1 cellular context compared by ENCODE assay signal in the genomic region with DNA sequence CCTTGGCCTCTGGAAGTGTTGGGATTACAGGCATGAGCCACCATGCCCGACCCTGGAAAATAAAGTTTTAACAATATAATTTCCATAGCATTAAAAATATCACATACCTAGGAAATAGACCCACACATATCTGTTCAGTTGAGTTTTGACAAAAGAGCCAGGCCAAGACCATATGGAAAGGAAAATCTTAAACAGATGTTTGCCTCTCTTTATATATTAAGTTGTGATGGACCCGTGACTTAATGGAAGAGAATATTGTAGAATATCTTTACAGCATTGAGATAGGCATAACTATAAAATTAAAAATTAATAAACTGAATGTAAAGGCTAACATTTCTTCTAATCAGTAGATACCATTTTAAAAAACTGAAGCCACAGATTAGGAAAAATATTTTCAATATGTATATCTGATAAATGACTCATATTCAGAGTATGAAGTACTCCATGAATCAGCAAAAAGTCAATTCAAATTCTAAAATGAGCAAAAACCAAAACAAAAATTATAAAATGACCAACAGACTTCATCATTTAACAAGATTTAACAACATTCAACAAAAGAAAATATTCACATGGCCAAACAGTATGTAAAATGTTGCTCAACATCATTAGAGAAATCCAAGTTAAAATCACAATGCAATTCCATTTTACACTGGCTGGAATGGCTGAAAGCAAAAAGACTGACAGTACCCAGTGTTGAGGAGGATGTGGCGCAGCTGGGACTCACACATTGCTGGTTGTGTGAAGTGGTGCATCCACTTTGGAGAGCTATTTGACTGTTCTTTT.
TF ChIP-seq lines count a peak whose summit lies in the region.

No MANE protein-coding gene starts in this region.

TF ChIP-seq in K562, 482 proteins besides CTCF, POLR2A, EP300 and RAD21 (continued from another document and continues in another):
- TF ChIP-seq, protein P1, sequence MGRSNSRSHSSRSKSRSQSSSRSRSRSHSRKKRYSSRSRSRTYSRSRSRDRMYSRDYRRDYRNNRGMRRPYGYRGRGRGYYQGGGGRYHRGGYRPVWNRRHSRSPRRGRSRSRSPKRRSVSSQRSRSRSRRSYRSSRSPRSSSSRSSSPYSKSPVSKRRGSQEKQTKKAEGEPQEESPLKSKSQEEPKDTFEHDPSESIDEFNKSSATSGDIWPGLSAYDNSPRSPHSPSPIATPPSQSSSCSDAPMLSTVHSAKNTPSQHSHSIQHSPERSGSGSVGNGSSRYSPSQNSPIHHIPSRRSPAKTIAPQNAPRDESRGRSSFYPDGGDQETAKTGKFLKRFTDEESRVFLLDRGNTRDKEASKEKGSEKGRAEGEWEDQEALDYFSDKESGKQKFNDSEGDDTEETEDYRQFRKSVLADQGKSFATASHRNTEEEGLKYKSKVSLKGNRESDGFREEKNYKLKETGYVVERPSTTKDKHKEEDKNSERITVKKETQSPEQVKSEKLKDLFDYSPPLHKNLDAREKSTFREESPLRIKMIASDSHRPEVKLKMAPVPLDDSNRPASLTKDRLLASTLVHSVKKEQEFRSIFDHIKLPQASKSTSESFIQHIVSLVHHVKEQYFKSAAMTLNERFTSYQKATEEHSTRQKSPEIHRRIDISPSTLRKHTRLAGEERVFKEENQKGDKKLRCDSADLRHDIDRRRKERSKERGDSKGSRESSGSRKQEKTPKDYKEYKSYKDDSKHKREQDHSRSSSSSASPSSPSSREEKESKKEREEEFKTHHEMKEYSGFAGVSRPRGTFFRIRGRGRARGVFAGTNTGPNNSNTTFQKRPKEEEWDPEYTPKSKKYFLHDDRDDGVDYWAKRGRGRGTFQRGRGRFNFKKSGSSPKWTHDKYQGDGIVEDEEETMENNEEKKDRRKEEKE (IDR thresholded peaks at IDR 0.05; ENCODE audit: borderline replicate concordance in 1 of 2, control insufficient read depth in 1 of 2, low read depth in 2 of 2, low read length in 1 of 2), result no peak
- TF ChIP-seq NFIC (IDR thresholded peaks at IDR 0.05) (no peak), POU5F1 (IDR thresholded peaks at IDR 0.05; ENCODE audit: borderline replicate concordance, low read depth, low read length, partially characterized antibody) (no peak), ZNF778 (CRISPR knock-in tag; IDR thresholded peaks at IDR 0.05) (no peak), SMAD4 (CRISPR knock-in tag; conservative IDR thresholded peaks at IDR 0.05) (no peak), PCBP1 (IDR thresholded peaks at IDR 0.05; ENCODE audit: low read depth, low read length, poor library complexity, severe bottlenecking) (no peak), NELFE (IDR thresholded peaks at IDR 0.05; ENCODE audit: insufficient read depth, insufficient read length) (no peak), CBFB (CRISPR knock-in tag; IDR thresholded peaks at IDR 0.05) (no peak), FOXA1 (IDR thresholded peaks at IDR 0.05; ENCODE audit: borderline replicate concordance) (no peak), MAFK (IDR thresholded peaks at IDR 0.05; ENCODE audit: low read length) (peak; percentile 67; the same call in 1 of the 2 replicates), PHB2 (IDR thresholded peaks at IDR 0.05; ENCODE audit: low read depth) (no peak), ZNF384 (IDR thresholded peaks at IDR 0.05; ENCODE audit: low read depth, low read length) (no peak), ZNF79 (CRISPR knock-in tag; IDR thresholded peaks at IDR 0.05; ENCODE audit: low read depth) (no peak), YY1 (IDR thresholded peaks at IDR 0.05; ENCODE audit: borderline replicate concordance in 1 of 3, control insufficient read depth in 1 of 3, extremely low read depth in 1 of 3, insufficient read depth in 3 of 3, insufficient read length in 1 of 3, insufficient replicate concordance in 2 of 3, low read depth in 1 of 3, low read length in 2 of 3) (no peak), ZSCAN32 (CRISPR knock-in tag; IDR thresholded peaks at IDR 0.05) (no peak), SMARCC2 (IDR thresholded peaks at IDR 0.05; ENCODE audit: low read depth) (peak; percentile 50; the same call in 1 of the 2 replicates), ZNF324 (CRISPR knock-in tag; IDR thresholded peaks at IDR 0.05) (no peak), SMAD2 (IDR thresholded peaks at IDR 0.05; ENCODE audit: low read depth, low read length) (no peak), CC2D1A (IDR thresholded peaks at IDR 0.05) (no peak), NR2C1 (IDR thresholded peaks at IDR 0.05) (no peak), NR2C1 (tag; IDR thresholded peaks at IDR 0.05) (no peak), MYNN (IDR thresholded peaks at IDR 0.05) (no peak), MYNN (CRISPR knock-in tag; IDR thresholded peaks at IDR 0.05) (no peak), ZNF316 (IDR thresholded peaks at IDR 0.05) (peak; percentile 96), MBD2 (IDR thresholded peaks at IDR 0.05; ENCODE audit: borderline replicate concordance, low read depth) (no peak), BACH1 (tag; IDR thresholded peaks at IDR 0.05) (no peak), HDAC6 (IDR thresholded peaks at IDR 0.05; ENCODE audit: low read depth, low read length) (no peak), TEAD2 (tag; IDR thresholded peaks at IDR 0.05) (no peak), E2F3 (CRISPR knock-in tag; IDR thresholded peaks at IDR 0.05) (no peak), GATAD2B (IDR thresholded peaks at IDR 0.05; ENCODE audit: borderline replicate concordance) (no peak), ZNF780A (CRISPR knock-in tag; IDR thresholded peaks at IDR 0.05) (no peak), POLR2H (tag; IDR thresholded peaks at IDR 0.05; ENCODE audit: low read depth) (no peak), BCOR (IDR thresholded peaks at IDR 0.05) (no peak), NUFIP1 (IDR thresholded peaks at IDR 0.05; ENCODE audit: partially characterized antibody) (no peak), MAFG (tag; conservative IDR thresholded peaks at IDR 0.05) (peak; percentile 93), IFI16 (CRISPR knock-in tag; IDR thresholded peaks at IDR 0.05) (no peak), RBM17 (IDR thresholded peaks at IDR 0.05; ENCODE audit: borderline replicate concordance, low read depth, low read length) (no peak), CXXC5 (CRISPR knock-in tag; IDR thresholded peaks at IDR 0.05) (no peak), PRMT5 (CRISPR knock-in tag; IDR thresholded peaks at IDR 0.05) (no peak)
- TF ChIP-seq, protein P2, sequence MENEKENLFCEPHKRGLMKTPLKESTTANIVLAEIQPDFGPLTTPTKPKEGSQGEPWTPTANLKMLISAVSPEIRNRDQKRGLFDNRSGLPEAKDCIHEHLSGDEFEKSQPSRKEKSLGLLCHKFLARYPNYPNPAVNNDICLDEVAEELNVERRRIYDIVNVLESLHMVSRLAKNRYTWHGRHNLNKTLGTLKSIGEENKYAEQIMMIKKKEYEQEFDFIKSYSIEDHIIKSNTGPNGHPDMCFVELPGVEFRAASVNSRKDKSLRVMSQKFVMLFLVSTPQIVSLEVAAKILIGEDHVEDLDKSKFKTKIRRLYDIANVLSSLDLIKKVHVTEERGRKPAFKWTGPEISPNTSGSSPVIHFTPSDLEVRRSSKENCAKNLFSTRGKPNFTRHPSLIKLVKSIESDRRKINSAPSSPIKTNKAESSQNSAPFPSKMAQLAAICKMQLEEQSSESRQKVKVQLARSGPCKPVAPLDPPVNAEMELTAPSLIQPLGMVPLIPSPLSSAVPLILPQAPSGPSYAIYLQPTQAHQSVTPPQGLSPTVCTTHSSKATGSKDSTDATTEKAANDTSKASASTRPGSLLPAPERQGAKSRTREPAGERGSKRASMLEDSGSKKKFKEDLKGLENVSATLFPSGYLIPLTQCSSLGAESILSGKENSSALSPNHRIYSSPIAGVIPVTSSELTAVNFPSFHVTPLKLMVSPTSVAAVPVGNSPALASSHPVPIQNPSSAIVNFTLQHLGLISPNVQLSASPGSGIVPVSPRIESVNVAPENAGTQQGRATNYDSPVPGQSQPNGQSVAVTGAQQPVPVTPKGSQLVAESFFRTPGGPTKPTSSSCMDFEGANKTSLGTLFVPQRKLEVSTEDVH (IDR thresholded peaks at IDR 0.05; ENCODE audit: low read depth, partially characterized antibody), result no peak
- TF ChIP-seq, protein P3, sequence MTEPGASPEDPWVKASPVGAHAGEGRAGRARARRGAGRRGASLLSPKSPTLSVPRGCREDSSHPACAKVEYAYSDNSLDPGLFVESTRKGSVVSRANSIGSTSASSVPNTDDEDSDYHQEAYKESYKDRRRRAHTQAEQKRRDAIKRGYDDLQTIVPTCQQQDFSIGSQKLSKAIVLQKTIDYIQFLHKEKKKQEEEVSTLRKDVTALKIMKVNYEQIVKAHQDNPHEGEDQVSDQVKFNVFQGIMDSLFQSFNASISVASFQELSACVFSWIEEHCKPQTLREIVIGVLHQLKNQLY (CRISPR knock-in tag; conservative IDR thresholded peaks at IDR 0.05), result no peak
- TF ChIP-seq, protein P4, sequence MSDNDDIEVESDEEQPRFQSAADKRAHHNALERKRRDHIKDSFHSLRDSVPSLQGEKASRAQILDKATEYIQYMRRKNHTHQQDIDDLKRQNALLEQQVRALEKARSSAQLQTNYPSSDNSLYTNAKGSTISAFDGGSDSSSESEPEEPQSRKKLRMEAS (CRISPR knock-in tag; IDR thresholded peaks at IDR 0.05), result no peak
- TF ChIP-seq, protein P5, sequence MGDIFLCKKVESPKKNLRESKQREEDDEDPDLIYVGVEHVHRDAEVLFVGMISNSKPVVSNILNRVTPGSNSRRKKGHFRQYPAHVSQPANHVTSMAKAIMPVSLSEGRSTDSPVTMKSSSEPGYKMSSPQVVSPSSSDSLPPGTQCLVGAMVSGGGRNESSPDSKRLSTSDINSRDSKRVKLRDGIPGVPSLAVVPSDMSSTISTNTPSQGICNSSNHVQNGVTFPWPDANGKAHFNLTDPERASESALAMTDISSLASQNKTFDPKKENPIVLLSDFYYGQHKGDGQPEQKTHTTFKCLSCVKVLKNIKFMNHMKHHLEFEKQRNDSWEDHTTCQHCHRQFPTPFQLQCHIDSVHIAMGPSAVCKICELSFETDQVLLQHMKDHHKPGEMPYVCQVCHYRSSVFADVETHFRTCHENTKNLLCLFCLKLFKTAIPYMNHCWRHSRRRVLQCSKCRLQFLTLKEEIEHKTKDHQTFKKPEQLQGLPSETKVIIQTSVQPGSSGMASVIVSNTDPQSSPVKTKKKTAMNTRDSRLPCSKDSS (IDR thresholded peaks at IDR 0.05; ENCODE audit: low read depth, partially characterized antibody), result no peak
- TF ChIP-seq, protein P6, sequence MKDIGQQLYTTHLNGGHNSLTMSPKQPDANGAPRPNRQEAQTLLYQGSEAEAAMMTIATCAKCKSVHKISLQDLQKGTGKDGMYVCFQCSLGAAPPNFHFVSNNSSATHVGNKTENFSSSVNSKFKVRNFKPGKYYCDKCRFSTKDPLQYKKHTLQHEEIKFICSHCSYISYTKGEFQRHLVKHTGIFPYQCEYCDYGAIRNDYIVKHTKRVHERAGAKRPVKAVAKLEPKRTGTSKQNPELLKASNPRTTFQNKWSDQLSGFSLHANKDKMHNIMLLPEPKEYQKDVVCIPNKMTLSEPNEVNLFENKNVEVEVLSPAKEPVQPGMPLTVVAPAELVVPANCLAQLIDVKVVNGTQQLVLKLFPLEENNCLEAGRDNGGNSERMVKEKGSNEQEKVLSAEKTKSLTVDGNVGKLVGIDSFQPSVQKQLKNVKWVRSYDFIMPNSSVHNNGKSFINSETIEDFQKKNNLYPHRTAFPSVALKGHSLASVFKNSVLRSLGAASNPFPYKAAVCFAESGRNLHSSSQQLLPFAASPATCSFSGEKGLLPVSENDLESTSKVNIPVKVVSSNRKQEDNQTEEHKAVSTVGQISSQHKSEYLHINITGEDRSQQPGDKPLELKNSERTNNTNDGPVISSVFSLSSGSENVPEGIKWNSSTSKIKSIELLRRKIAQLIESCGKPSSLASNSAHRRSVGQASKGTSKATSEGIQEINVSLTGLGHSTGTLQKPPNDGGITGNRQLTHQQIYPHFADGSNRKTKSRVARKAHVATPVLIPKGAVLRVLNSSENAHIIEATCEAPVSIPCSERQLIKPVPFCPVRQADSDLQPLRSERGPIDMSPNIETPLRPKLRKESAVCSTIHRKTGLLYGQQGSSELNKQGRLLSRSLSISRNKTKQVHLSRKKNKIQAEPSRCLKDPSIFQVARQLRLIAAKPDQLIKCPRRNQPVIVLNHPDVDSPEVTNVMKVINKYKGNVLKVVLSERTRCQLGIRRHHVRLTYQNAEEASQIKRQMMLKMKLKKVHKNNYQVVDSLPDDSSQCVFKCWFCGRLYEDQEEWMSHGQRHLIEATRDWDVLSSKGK (CRISPR knock-in tag; IDR thresholded peaks at IDR 0.05), result no peak
- TF ChIP-seq, protein P7, sequence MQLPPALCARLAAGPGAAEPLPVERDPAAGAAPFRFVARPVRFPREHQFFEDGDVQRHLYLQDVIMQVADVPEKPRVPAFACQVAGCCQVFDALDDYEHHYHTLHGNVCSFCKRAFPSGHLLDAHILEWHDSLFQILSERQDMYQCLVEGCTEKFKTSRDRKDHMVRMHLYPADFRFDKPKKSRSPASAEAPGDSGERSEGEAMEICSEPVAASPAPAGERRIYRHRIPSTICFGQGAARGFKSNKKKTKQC (CRISPR knock-in tag; IDR thresholded peaks at IDR 0.05), result no peak
- TF ChIP-seq, protein P8, sequence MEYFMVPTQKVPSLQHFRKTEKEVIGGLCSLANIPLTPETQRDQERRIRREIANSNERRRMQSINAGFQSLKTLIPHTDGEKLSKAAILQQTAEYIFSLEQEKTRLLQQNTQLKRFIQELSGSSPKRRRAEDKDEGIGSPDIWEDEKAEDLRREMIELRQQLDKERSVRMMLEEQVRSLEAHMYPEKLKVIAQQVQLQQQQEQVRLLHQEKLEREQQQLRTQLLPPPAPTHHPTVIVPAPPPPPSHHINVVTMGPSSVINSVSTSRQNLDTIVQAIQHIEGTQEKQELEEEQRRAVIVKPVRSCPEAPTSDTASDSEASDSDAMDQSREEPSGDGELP (CRISPR knock-in tag; IDR thresholded peaks at IDR 0.05; ENCODE audit: borderline replicate concordance), result no peak
- TF ChIP-seq, protein P9, sequence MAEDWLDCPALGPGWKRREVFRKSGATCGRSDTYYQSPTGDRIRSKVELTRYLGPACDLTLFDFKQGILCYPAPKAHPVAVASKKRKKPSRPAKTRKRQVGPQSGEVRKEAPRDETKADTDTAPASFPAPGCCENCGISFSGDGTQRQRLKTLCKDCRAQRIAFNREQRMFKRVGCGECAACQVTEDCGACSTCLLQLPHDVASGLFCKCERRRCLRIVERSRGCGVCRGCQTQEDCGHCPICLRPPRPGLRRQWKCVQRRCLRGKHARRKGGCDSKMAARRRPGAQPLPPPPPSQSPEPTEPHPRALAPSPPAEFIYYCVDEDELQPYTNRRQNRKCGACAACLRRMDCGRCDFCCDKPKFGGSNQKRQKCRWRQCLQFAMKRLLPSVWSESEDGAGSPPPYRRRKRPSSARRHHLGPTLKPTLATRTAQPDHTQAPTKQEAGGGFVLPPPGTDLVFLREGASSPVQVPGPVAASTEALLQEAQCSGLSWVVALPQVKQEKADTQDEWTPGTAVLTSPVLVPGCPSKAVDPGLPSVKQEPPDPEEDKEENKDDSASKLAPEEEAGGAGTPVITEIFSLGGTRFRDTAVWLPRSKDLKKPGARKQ (CRISPR knock-in tag; IDR thresholded peaks at IDR 0.05), result no peak
- TF ChIP-seq, protein P10, sequence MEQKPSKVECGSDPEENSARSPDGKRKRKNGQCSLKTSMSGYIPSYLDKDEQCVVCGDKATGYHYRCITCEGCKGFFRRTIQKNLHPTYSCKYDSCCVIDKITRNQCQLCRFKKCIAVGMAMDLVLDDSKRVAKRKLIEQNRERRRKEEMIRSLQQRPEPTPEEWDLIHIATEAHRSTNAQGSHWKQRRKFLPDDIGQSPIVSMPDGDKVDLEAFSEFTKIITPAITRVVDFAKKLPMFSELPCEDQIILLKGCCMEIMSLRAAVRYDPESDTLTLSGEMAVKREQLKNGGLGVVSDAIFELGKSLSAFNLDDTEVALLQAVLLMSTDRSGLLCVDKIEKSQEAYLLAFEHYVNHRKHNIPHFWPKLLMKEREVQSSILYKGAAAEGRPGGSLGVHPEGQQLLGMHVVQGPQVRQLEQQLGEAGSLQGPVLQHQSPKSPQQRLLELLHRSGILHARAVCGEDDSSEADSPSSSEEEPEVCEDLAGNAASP (IDR thresholded peaks at IDR 0.05), result no peak
